Comparison of ENCODE assay signal across 8 cellular contexts in genomic region chr12:58540480-58541299, GRCh38.
DNase-seq lines count a peak whose midpoint lies in the region; ATAC-seq and TF ChIP-seq lines count a peak whose summit lies in the region.
"Had no signal": no experiment of that assay in that cellular context is flagged by ENCODE, and none has a peak within 500 bp of the region (broad histone marks: within the 10 kb centered on the region; RNA-seq: fewer than 3 reads in every experiment).

No MANE protein-coding gene starts in this region.

- H3K36me3 Mint-ChIP-seq in nephron (ENCODE audit: low read depth), result no peaks in the 10 kb centered on the region
- H3K36me3 Mint-ChIP-seq: activated naive CD8-positive, alpha-beta T cell had no signal

- H3K27ac ChIP-seq in HEK293 (ENCODE audit: extremely low read depth, low read depth, low read length) (no peak overlapping the region), SU-DHL-6 (ENCODE audit: low read depth, low read length) (no peak overlapping the region), esophagus squamous epithelium (peak overlapping the region in 2 of 4 donors; percentile 13 to 31)

- POLR2A ChIA-PET in HEK293 (lab: Yijun Ruan, JAX), result no interaction called here

- peak overlapping the region; percentile 29 to 57 (median 32) for H3K27ac Mint-ChIP-seq in nephron
- H3K27ac Mint-ChIP-seq: activated naive CD8-positive, alpha-beta T cell had no signal

- H3K4me2 ChIP-seq in SU-DHL-6 (ENCODE audit: low read depth, low read length, poor library complexity, severe bottlenecking), result no peak overlapping the region

- H3K36me3 ChIP-seq in HEK293 (ENCODE audit: control insufficient read depth in 2 of 2, insufficient read depth in 1 of 2, low read length in 2 of 2), result no peaks in the 10 kb centered on the region
- no peaks in the 10 kb centered on the region for H3K36me3 ChIP-seq in SU-DHL-6 (ENCODE audit: low read length)
- no peaks in the 10 kb centered on the region for H3K36me3 ChIP-seq in esophagus squamous epithelium

- TF ChIP-seq POLR2A in esophagus squamous epithelium (IDR thresholded peaks at IDR 0.05), result no peak

- TF ChIP-seq CTCF in GM12864 (IDR thresholded peaks at IDR 0.05; ENCODE audit: low read depth, low read length, missing control alignments) (peak; percentile 73), HEK293 (tag by site-specific recombination; IDR thresholded peaks at IDR 0.05) (peak; percentile 77), SU-DHL-6 (IDR thresholded peaks at IDR 0.05; ENCODE audit: insufficient read depth, low read length, poor library complexity, severe bottlenecking) (peak; percentile 49), esophagus squamous epithelium (IDR thresholded peaks at IDR 0.05) (peak; percentile 51 to 84 (median 69)), nephron (IDR thresholded peaks at IDR 0.05; ENCODE audit: unreplicated experiment in 3 of 3) (peak; percentile 83 to 91 (median 84))

- no peaks in the 10 kb centered on the region for H3K79me2 ChIP-seq in SU-DHL-6 (ENCODE audit: insufficient read depth, low read length)

- H3K27me3 ChIP-seq in SU-DHL-6 (ENCODE audit: low read length) (no peaks in the 10 kb centered on the region), esophagus squamous epithelium (no peaks in the 10 kb centered on the region)

- H3K4me3 ChIP-seq in GM12864 (ENCODE audit: low read depth, low read length) (no peak overlapping the region), HEK293 (ENCODE audit: low read depth, low read length) (no peak overlapping the region), SU-DHL-6 (ENCODE audit: insufficient read depth, low read length, poor library complexity, severe bottlenecking) (no peak overlapping the region), esophagus squamous epithelium (no peak overlapping the region)

- no peaks in the 10 kb centered on the region for H3K9me3 Mint-ChIP-seq in nephron

- H3K4me3 Mint-ChIP-seq in nephron, result no peak overlapping the region
- H3K4me3 Mint-ChIP-seq: activated naive CD8-positive, alpha-beta T cell had no signal

- no peak overlapping the region for H2AFZ ChIP-seq in SU-DHL-6 (ENCODE audit: low read depth, low read length, severe bottlenecking)

- DNase-seq in GM12864 (ENCODE audit: low read depth), result peak; percentile 4
- DNase-seq in NCI-H146 (lab: John Stamatoyannopoulos, UW), result peak; percentile 95
- DNase-seq in esophagus squamous epithelium (lab: John Stamatoyannopoulos, UW), result no peak

- ATAC-seq in GM18502 (IDR thresholded peaks at IDR 0.05; ENCODE audit: poor library complexity, unreplicated experiment), result no peak

- H3K9me2 ChIP-seq in SU-DHL-6 (replicated peaks; ENCODE audit: insufficient read depth, low read length), result no peaks in the 10 kb centered on the region

- H3K4me1 ChIP-seq in HEK293 (ENCODE audit: control insufficient read depth, insufficient read depth, low read length), result no peaks in the 10 kb centered on the region
- H3K4me1 ChIP-seq in esophagus squamous epithelium, result peaks cover 0 to 43% (median 7%) of the 10 kb centered on the region in 3 donors

- no peaks in the 10 kb centered on the region for H3F3A ChIP-seq in SU-DHL-6 (ENCODE audit: insufficient read depth)

- WGBS in esophagus squamous epithelium, 2 donors, result 17 to 19% methylated on average over 8 of the region's 8 CpGs

- H3K9me3 ChIP-seq in HEK293 (ENCODE audit: control insufficient read depth, insufficient read depth, low read depth, low read length), result no peaks in the 10 kb centered on the region
- no peaks in the 10 kb centered on the region for H3K9me3 ChIP-seq in SU-DHL-6 (ENCODE audit: insufficient read depth, low read length)
- no peaks in the 10 kb centered on the region for H3K9me3 ChIP-seq in esophagus squamous epithelium

- CTCF ChIA-PET in HEK293 (lab: Yijun Ruan, JAX), result interaction anchor here (0.5 to 4.0 kb wide), 60 partner anchors 9 to 1171 kb away, joined by 3 to 48 read pairs (median 4); no protein-coding TSS in a partner anchor

- no peak overlapping the region for H3K9ac ChIP-seq in SU-DHL-6 (ENCODE audit: low read length)

- intact Hi-C loops in esophagus squamous epithelium (cut with DNase I), result loop anchor here (10.0 kb wide), 2 partner anchors 544 to 614 kb away; no protein-coding TSS in a partner anchor

- H4K20me1 ChIP-seq in SU-DHL-6 (ENCODE audit: low read depth, low read length), result no peaks in the 10 kb centered on the region

- H3K4me1 Mint-ChIP-seq in nephron, result peaks cover 33% of the 10 kb centered on the region

- H3K27me3 Mint-ChIP-seq in nephron (ENCODE audit: low read depth), result peaks cover 3% of the 10 kb centered on the region

TF ChIP-seq in HEK293, 187 proteins besides CTCF, POLR2A, EP300 and RAD21:
- TF ChIP-seq ZBTB44 (tag by site-specific recombination; IDR thresholded peaks at IDR 0.05) (0 out of 2 replicates have a peak, but pooled peaks have one; percentile 20), ZNF2 (tag by site-specific recombination; IDR thresholded peaks at IDR 0.05) (0 out of 2 replicates have a peak, but pooled peaks have one; percentile 34), ZNF561 (tag by site-specific recombination; IDR thresholded peaks at IDR 0.05; ENCODE audit: borderline replicate concordance) (no peak), ZNF654 (tag by site-specific recombination; IDR thresholded peaks at IDR 0.05; ENCODE audit: low read depth) (peak; percentile 88), ZNF18 (tag by site-specific recombination; IDR thresholded peaks at IDR 0.05) (no peak), RBAK (tag by site-specific recombination; IDR thresholded peaks at IDR 0.05) (no peak)
- TF ChIP-seq, protein P1, sequence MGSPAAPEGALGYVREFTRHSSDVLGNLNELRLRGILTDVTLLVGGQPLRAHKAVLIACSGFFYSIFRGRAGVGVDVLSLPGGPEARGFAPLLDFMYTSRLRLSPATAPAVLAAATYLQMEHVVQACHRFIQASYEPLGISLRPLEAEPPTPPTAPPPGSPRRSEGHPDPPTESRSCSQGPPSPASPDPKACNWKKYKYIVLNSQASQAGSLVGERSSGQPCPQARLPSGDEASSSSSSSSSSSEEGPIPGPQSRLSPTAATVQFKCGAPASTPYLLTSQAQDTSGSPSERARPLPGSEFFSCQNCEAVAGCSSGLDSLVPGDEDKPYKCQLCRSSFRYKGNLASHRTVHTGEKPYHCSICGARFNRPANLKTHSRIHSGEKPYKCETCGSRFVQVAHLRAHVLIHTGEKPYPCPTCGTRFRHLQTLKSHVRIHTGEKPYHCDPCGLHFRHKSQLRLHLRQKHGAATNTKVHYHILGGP (tag by site-specific recombination; IDR thresholded peaks at IDR 0.05), result no peak
